ENCODE assay signal across 37 cellular contexts in the genomic region with DNA sequence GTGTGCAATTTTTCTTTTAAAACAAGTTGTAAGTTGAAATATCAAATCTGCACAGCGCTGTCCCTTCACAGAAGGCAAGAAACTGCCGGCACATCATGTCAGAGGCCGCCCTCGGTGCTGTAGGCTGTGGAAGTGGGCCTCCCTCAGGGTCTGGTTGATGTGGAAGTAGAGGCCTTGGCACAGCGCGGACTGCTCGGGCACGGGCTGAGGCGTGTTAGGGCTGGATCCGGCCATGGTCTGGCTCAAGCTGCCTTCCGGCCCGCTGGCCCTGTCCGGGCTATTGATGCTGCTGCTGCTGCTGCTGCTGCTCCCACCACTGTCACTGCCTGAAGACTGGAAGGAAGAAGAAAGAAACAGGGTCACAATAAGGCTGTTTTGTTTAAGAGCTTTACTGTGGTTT. TPM values are rescaled to one million over a fixed set of nuclear protein-coding genes. Genes with fewer than 3 reads are reported as not detected.
DNase-seq lines count a peak whose midpoint lies in the region; ATAC-seq, FAIRE-seq and TF ChIP-seq lines count a peak whose summit lies in the region.
"Had no signal": no experiment of that assay in that cellular context is flagged by ENCODE, and none has a peak within 500 bp of the region (broad histone marks: within the 10 kb centered on the region; RNA-seq: fewer than 3 reads in every experiment).

No MANE protein-coding gene starts in this region.

- H3K4me2 ChIP-seq in HepG2 (ENCODE audit: low read depth, low read length) (no peak overlapping the region), trophoblast cell (ENCODE audit: low read length) (no peak overlapping the region), osteoblast (ENCODE audit: insufficient read depth, low read length) (no peak overlapping the region)
- H3K4me2 ChIP-seq: BLaER1 treated with 17β-estradiol and CSF1 and Interleukin-3, amounts not matched to agents 10 nM and 100 nM had no signal

- BruUV-seq in HepG2 (replicated peaks; lab: Mats Ljungman, UMichigan), result no TSS peak

- ATAC-seq in HepG2 (no peak), right lobe of liver (no peak), HG03135 (IDR thresholded peaks at IDR 0.05; ENCODE audit: unreplicated experiment) (no peak)
- ATAC-seq: activated CD8-positive, alpha-beta T cell treated with anti-CD3 and anti-CD28 coated beads, Interleukin-2, amount 10 ng/mL, durations not matched to agents 7 days and 5 days; effector memory CD8-positive, alpha-beta T cell; stimulated activated memory B cell treated with anti-CD40 and anti-IgM and Interleukin-4, amounts not matched to agents 10 μg/mL and 1 μg/mL and 100 μg/mL, for 72 hours; upper lobe of right lung had no signal

- WGBS in HepG2 (ENCODE audit: low lambda C conversion rate), result 98% methylated on average over 13 of the region's 13 CpGs
- 93% methylated on average over 10 of the region's 13 CpGs for WGBS in right lobe of liver (ENCODE audit: insufficient coverage, low coverage, low lambda C conversion rate, missing lambda C conversion rate)
- no CpG with 5 or more reads among the region's 13 CpGs for WGBS in trophoblast cell (ENCODE audit: extremely low coverage, insufficient coverage, insufficient read length)

- H3K79me1 ChIP-seq in trophoblast cell (ENCODE audit: low read length), result no peaks in the 10 kb centered on the region

- H3K18ac ChIP-seq in trophoblast cell (ENCODE audit: low read length), result no peak overlapping the region

- POLR2A ChIA-PET in HepG2 (lab: Yijun Ruan, JAX), result interaction anchor here (1.4 kb wide), 1 partner anchor 8 kb away, joined by 4 read pairs; no protein-coding TSS in a partner anchor
- POLR2A ChIA-PET in HEK293 (lab: Yijun Ruan, JAX), result no interaction called here

- H4K8ac ChIP-seq in trophoblast cell (ENCODE audit: low read depth, low read length), result no peak overlapping the region

- H3K27ac ChIP-seq in HepG2 (ENCODE audit: extremely low read length, insufficient read depth, low read length) (no peak overlapping the region), right lobe of liver (no peak overlapping the region), HEK293 (ENCODE audit: extremely low read depth, low read depth, low read length) (no peak overlapping the region), trophoblast cell (ENCODE audit: low read depth, low read length) (no peak overlapping the region), osteoblast (ENCODE audit: low read depth, low read length) (no peak overlapping the region)
- H3K27ac ChIP-seq: BLaER1 treated with 17β-estradiol and CSF1 and Interleukin-3, amounts not matched to agents 10 nM and 100 nM; GM23248; ovary; upper lobe of right lung had no signal

- no peak overlapping the region for H3K23ac ChIP-seq in trophoblast cell (ENCODE audit: low read length)

- no peak overlapping the region for H2BK120ac ChIP-seq in trophoblast cell (ENCODE audit: insufficient read depth, low read length, poor library complexity)

- CTCF ChIA-PET in HepG2 (lab: Yijun Ruan, JAX; ENCODE audit: low intra/inter-chr PET ratio, low total read pairs) (no interaction called here), HEK293 (lab: Yijun Ruan, JAX) (interaction anchor here (0.6 to 1.9 kb wide), 2 partner anchors 19 to 24 kb away, joined by 6 read pairs; no protein-coding TSS in a partner anchor)

- intact Hi-C loops in HepG2 (cut with micrococcal nuclease; ENCODE audit: unreplicated experiment) (no loop called here), right lobe of liver (cut with DNase I) (no loop called here)

- H3K4me3 ChIP-seq in HepG2 (replicated peaks in 1 of 3; ENCODE audit: insufficient read depth in 1 of 3, low read depth in 2 of 3, low read length in 3 of 3) (no peak overlapping the region), right lobe of liver (no peak overlapping the region), HEK293 (ENCODE audit: low read depth, low read length) (no peak overlapping the region), epithelial cell of esophagus (ENCODE audit: low read length) (no peak overlapping the region), trophoblast cell (ENCODE audit: low read depth, low read length) (peak overlapping the region; percentile 53), osteoblast (ENCODE audit: insufficient read depth, low read length) (no peak overlapping the region)
- H3K4me3 ChIP-seq: BLaER1 treated with 17β-estradiol and CSF1 and Interleukin-3, amounts not matched to agents 10 nM and 100 nM; GM23248; left ventricle myocardium inferior; ovary; skin epidermis; suprapubic skin; upper lobe of right lung had no signal

- H4K91ac ChIP-seq in trophoblast cell (ENCODE audit: low read depth, low read length), result no peak overlapping the region

- no peak overlapping the region for H2AFZ ChIP-seq in HepG2 (ENCODE audit: low read length)
- H2AFZ ChIP-seq in trophoblast cell (ENCODE audit: insufficient read depth, low read length, poor library complexity), result no peak overlapping the region
- H2AFZ ChIP-seq in osteoblast (ENCODE audit: low read length), result no peak overlapping the region
- H2AFZ ChIP-seq: GM23248 had no signal

- H2AK5ac ChIP-seq in trophoblast cell (ENCODE audit: low read length), result no peak overlapping the region

- H4K20me1 ChIP-seq in HepG2 (ENCODE audit: insufficient read depth, low read length) (no peaks in the 10 kb centered on the region), osteoblast (ENCODE audit: insufficient read depth, low read length) (peaks cover 5% of the 10 kb centered on the region)

- H3K4me1 ChIP-seq in HepG2 (ENCODE audit: insufficient read depth, low read length), result peaks cover 25% of the 10 kb centered on the region
- peaks cover 0 to 5% (median 2%) of the 10 kb centered on the region in 4 donors for H3K4me1 ChIP-seq in right lobe of liver
- H3K4me1 ChIP-seq in HEK293 (ENCODE audit: control insufficient read depth, insufficient read depth, low read length), result peaks cover 3% of the 10 kb centered on the region; the same call in 1 of the 2 replicates
- H3K4me1 ChIP-seq in trophoblast cell (ENCODE audit: control insufficient read depth in 1 of 2, insufficient read depth in 2 of 2, low read length in 2 of 2), result no peaks in the 10 kb centered on the region
- H3K4me1 ChIP-seq in osteoblast (ENCODE audit: insufficient read depth, low read length), result peaks cover 5% of the 10 kb centered on the region
- H3K4me1 ChIP-seq: upper lobe of right lung had no signal

- DNase-seq in HepG2 (ENCODE audit: low spot score) (no peak), right lobe of liver (no peak), epithelial cell of esophagus (ENCODE audit: low read depth) (peak; percentile 19), trophoblast cell (no peak), mucosa of gallbladder (ENCODE audit: low spot score) (no peak), osteoblast (ENCODE audit: insufficient read length, low spot score, missing footprints) (no peak)
- DNase-seq: activated CD8-positive, alpha-beta T cell treated with anti-CD3 and anti-CD28 coated beads, Interleukin-2, amount 10 ng/mL, durations not matched to agents 7 days and 5 days; aorta; Calu3; DMS79; effector memory CD8-positive, alpha-beta T cell; glutamatergic neuron; left ventricle myocardium inferior; naive B cell; NCI-H1105 treated with DMSO at 0.1 percent for 48 hours; NCI-H1930; NCI-H524 treated with DMSO at 0.1 percent for 48 hours; OCI-M1; ovary; T-helper 2 cell; upper lobe of right lung had no signal

- TF ChIP-seq CTCF in HepG2 (CRISPR knock-in tag; IDR thresholded peaks at IDR 0.05) (no peak), right lobe of liver (IDR thresholded peaks at IDR 0.05) (no peak), HEK293 (tag by site-specific recombination; IDR thresholded peaks at IDR 0.05) (no peak), epithelial cell of esophagus (IDR thresholded peaks at IDR 0.05; ENCODE audit: insufficient read depth, low read depth, low read length, missing control alignments) (no peak), osteoblast (IDR thresholded peaks at IDR 0.05; ENCODE audit: extremely low read depth, low read depth, low read length) (no peak)

- H3K14ac ChIP-seq in trophoblast cell (ENCODE audit: low read length), result no peak overlapping the region

- TF ChIP-seq POLR2A in HepG2 (IDR thresholded peaks at IDR 0.05; ENCODE audit: insufficient read depth in 1 of 2, low read depth in 2 of 2, low read length in 2 of 2), result no peak
- TF ChIP-seq POLR2A in right lobe of liver (IDR thresholded peaks at IDR 0.05), result no peak

- H3K36me3 ChIP-seq in HepG2 (replicated peaks in 1 of 2; ENCODE audit: control insufficient read depth in 1 of 2, insufficient read depth in 2 of 2, low read length in 2 of 2) (peaks cover 20 to 44% of the 10 kb centered on the region in 2 experiments), right lobe of liver (peaks cover 8 to 46% (median 19%) of the 10 kb centered on the region in 4 donors), HEK293 (ENCODE audit: control insufficient read depth in 2 of 2, insufficient read depth in 1 of 2, low read length in 2 of 2) (peaks cover 48 to 58% of the 10 kb centered on the region in 2 experiments), trophoblast cell (ENCODE audit: control insufficient read depth in 1 of 2, insufficient read depth in 2 of 2, low read length in 2 of 2) (peaks cover 24 to 34% of the 10 kb centered on the region in 2 experiments), osteoblast (ENCODE audit: insufficient read depth, low read length) (peaks cover 40% of the 10 kb centered on the region)
- H3K36me3 ChIP-seq: ovary had no signal

- H3K27me3 ChIP-seq in HepG2 (ENCODE audit: control insufficient read depth in 1 of 2, insufficient read depth in 2 of 2, low read length in 2 of 2) (no peaks in the 10 kb centered on the region), right lobe of liver (no peaks in the 10 kb centered on the region), trophoblast cell (ENCODE audit: insufficient read depth, low read length) (no peaks in the 10 kb centered on the region), osteoblast (ENCODE audit: insufficient read depth, low read length) (no peaks in the 10 kb centered on the region)
- H3K27me3 ChIP-seq: BLaER1 treated with 17β-estradiol and CSF1 and Interleukin-3, amounts not matched to agents 10 nM and 100 nM; ovary; suprapubic skin; upper lobe of right lung had no signal

- H3K9ac ChIP-seq in HepG2 (ENCODE audit: insufficient read depth, low read depth, low read length) (no peak overlapping the region), trophoblast cell (ENCODE audit: low read length) (no peak overlapping the region)
- H3K9ac ChIP-seq: BLaER1 treated with 17β-estradiol and CSF1 and Interleukin-3, amounts not matched to agents 10 nM and 100 nM; GM23248 had no signal

- no peak overlapping the region for H3K4ac ChIP-seq in trophoblast cell (ENCODE audit: low read depth, low read length)

- no peak overlapping the region for H4K12ac ChIP-seq in trophoblast cell (ENCODE audit: low read depth, low read length)

- in situ Hi-C loops in HepG2 (cut with HindIII; ENCODE audit: extremely low pct_ligation_motif_present, low pct_unique_long_range_greater_than_20kb), result no loop called here

- H2BK5ac ChIP-seq in trophoblast cell (ENCODE audit: low read depth, low read length, poor library complexity), result no peak overlapping the region

- TF ChIP-seq EP300 in HepG2 (IDR thresholded peaks at IDR 0.05; ENCODE audit: low read depth in 2 of 2, low read length in 2 of 2) (no peak), HepG2 (CRISPR knock-in tag; IDR thresholded peaks at IDR 0.05; ENCODE audit: borderline replicate concordance) (no peak)

- FAIRE-seq in HepG2 (lab: Jason Lieb, UNC), result no peak
- FAIRE-seq: G401.6, islet of Langerhans had no signal

- no peaks in the 10 kb centered on the region for H3K9me3 ChIP-seq in HepG2 (ENCODE audit: low read length)
- H3K9me3 ChIP-seq in right lobe of liver, result no peaks in the 10 kb centered on the region
- H3K9me3 ChIP-seq in HEK293 (ENCODE audit: control insufficient read depth, insufficient read depth, low read depth, low read length), result no peaks in the 10 kb centered on the region
- peaks cover 2% of the 10 kb centered on the region for H3K9me3 ChIP-seq in trophoblast cell (ENCODE audit: insufficient read depth, low read depth, low read length)
- H3K9me3 ChIP-seq in osteoblast (ENCODE audit: low read depth, low read length), result no peaks in the 10 kb centered on the region
- H3K9me3 ChIP-seq: BLaER1 treated with 17β-estradiol and CSF1 and Interleukin-3, amounts not matched to agents 10 nM and 100 nM; left ventricle myocardium inferior; ovary; suprapubic skin; upper lobe of right lung had no signal

- H3K79me2 ChIP-seq in HepG2 (ENCODE audit: insufficient read depth, low read length) (peaks cover 7% of the 10 kb centered on the region), trophoblast cell (ENCODE audit: control insufficient read depth, insufficient read depth, low read length, poor library complexity) (no peaks in the 10 kb centered on the region), osteoblast (ENCODE audit: insufficient read depth, low read length) (peaks cover 19% of the 10 kb centered on the region)

- H2BK12ac ChIP-seq in trophoblast cell (ENCODE audit: low read length), result no peak overlapping the region

- no peak for TF ChIP-seq RAD21 in HepG2 (CRISPR knock-in tag; IDR thresholded peaks at IDR 0.05)

RNA-seq across cellular contexts. Expression of gene COG1, which starts 16.6 kb away (rescaled TPM):
- total RNA-seq in HepG2 (2016; rRNA removed; fragmentation: Illumina TruSeq; extraction: Trizol) (30.4 and 36.6 TPM in 2 replicates), right lobe of liver (10 to 100 TPM; 10.5 to 24.7 (median 16.9) TPM), mucosa of gallbladder (50.6 TPM), osteoblast (21.5 and 23.2 TPM in 2 replicates)
- 31.1 and 36.5 TPM in 2 replicates for total RNA-seq in HepG2 (2016; cell fraction: cytosol; rRNA removed; fragmentation: Illumina TruSeq; extraction: Trizol; ENCODE audit: low read depth)
- 27.8 and 35.5 TPM in 2 replicates for total RNA-seq in HepG2 (2016; cell fraction: insoluble cytoplasmic fraction; rRNA removed; fragmentation: Illumina TruSeq; extraction: Trizol)
- total RNA-seq in HepG2 (2016; cell fraction: membrane; rRNA removed; fragmentation: Illumina TruSeq; extraction: Trizol), result 23.1 and 24.1 TPM in 2 replicates
- 30.5 and 33.6 TPM in 2 replicates for total RNA-seq in HepG2 (2016; cell fraction: nucleus; rRNA removed; fragmentation: Illumina TruSeq; extraction: Trizol)
- 39.7 and 42.4 TPM in 2 replicates for polyA plus RNA-seq in HepG2 (2011; rRNA removed)
- 17.6 and 17.9 TPM in 2 replicates for polyA plus RNA-seq in HepG2 (2011; cell fraction: cytosol; rRNA removed)
- polyA plus RNA-seq in HepG2 (2011; cell fraction: nucleus; rRNA removed), result 109 and 125 TPM in 2 replicates
- polyA plus RNA-seq in HepG2 (2012), result 39.9 and 40.8 TPM in 2 replicates
- 7.6 and 9.4 TPM in 2 replicates for polyA plus RNA-seq in HepG2 (2016; cell fraction: cytosol; fragmentation: Illumina TruSeq; extraction: Trizol; ENCODE audit: low read depth)
- polyA plus RNA-seq in HepG2 (2016; cell fraction: insoluble cytoplasmic fraction; fragmentation: Illumina TruSeq; extraction: Trizol; ENCODE audit: low read depth), result 29.1 and 39.8 TPM in 2 replicates
- polyA plus RNA-seq in HepG2 (2016; cell fraction: membrane; fragmentation: Illumina TruSeq; extraction: Trizol; ENCODE audit: low read depth), result 12.3 and 15.1 TPM in 2 replicates
- polyA plus RNA-seq in HepG2 (2016; cell fraction: nucleus; fragmentation: Illumina TruSeq; extraction: Trizol; ENCODE audit: insufficient read depth, low read depth), result 67.3 and 73.0 TPM in 2 replicates
- polyA minus RNA-seq in HepG2 (2011; rRNA and poly(A)+ RNA removed; ENCODE audit: low replicate concordance), result 29.1 and 63.0 TPM in 2 replicates
- 21.6 and 22.3 TPM in 2 replicates for polyA minus RNA-seq in HepG2 (2011; cell fraction: cytosol; rRNA and poly(A)+ RNA removed)
- polyA minus RNA-seq in HepG2 (2011; cell fraction: nucleus; rRNA and poly(A)+ RNA removed), result 95.8 and 106 TPM in 2 replicates
- 26.2 and 27.2 TPM in 2 replicates for polyA plus RNA-seq in trophoblast cell (2013)

RNA-seq across cellular contexts. Expression of gene SSTR2, which starts 44.6 kb away (rescaled TPM):
- total RNA-seq in HepG2 (2016; rRNA removed; fragmentation: Illumina TruSeq; extraction: Trizol) (not detected in 2 replicates), right lobe of liver (1 to 10 TPM in 1 of 6 experiments, under 1 TPM in 5; 0.12 to 1.2 (median 0.51) TPM), mucosa of gallbladder (0.14 TPM), osteoblast (under 0.01 TPM in 2 replicates)
- not detected in 2 replicates for total RNA-seq in HepG2 (2016; cell fraction: cytosol; rRNA removed; fragmentation: Illumina TruSeq; extraction: Trizol; ENCODE audit: low read depth)
- 0.04 TPM in 1 of 2 replicates, not detected in the other for total RNA-seq in HepG2 (2016; cell fraction: insoluble cytoplasmic fraction; rRNA removed; fragmentation: Illumina TruSeq; extraction: Trizol)
- 0.03 TPM in 1 of 2 replicates, not detected in the other for total RNA-seq in HepG2 (2016; cell fraction: membrane; rRNA removed; fragmentation: Illumina TruSeq; extraction: Trizol)
- not detected in 2 replicates for total RNA-seq in HepG2 (2016; cell fraction: nucleus; rRNA removed; fragmentation: Illumina TruSeq; extraction: Trizol)
- 0.01 and 0.04 TPM in 2 replicates for polyA plus RNA-seq in HepG2 (2011; rRNA removed)
- polyA plus RNA-seq in HepG2 (2011; cell fraction: cytosol; rRNA removed), result 0.05 TPM in 2 replicates
- polyA plus RNA-seq in HepG2 (2011; cell fraction: nucleus; rRNA removed), result 0.03 TPM in 2 replicates
- polyA plus RNA-seq in HepG2 (2012), result 0.03 and 0.21 TPM in 2 replicates
- polyA plus RNA-seq in HepG2 (2016; cell fraction: cytosol; fragmentation: Illumina TruSeq; extraction: Trizol; ENCODE audit: low read depth), result 0.02 TPM in 1 of 2 replicates, not detected in the other
- polyA plus RNA-seq in HepG2 (2016; cell fraction: insoluble cytoplasmic fraction; fragmentation: Illumina TruSeq; extraction: Trizol; ENCODE audit: low read depth), result not detected in 2 replicates
- polyA plus RNA-seq in HepG2 (2016; cell fraction: membrane; fragmentation: Illumina TruSeq; extraction: Trizol; ENCODE audit: low read depth), result 0.02 TPM in 1 of 2 replicates, not detected in the other
- not detected in 2 replicates for polyA plus RNA-seq in HepG2 (2016; cell fraction: nucleus; fragmentation: Illumina TruSeq; extraction: Trizol; ENCODE audit: insufficient read depth, low read depth)
- 0.07 and 0.14 TPM in 2 replicates for polyA minus RNA-seq in HepG2 (2011; rRNA and poly(A)+ RNA removed; ENCODE audit: low replicate concordance)
- polyA minus RNA-seq in HepG2 (2011; cell fraction: cytosol; rRNA and poly(A)+ RNA removed), result not detected in 2 replicates
- polyA minus RNA-seq in HepG2 (2011; cell fraction: nucleus; rRNA and poly(A)+ RNA removed), result under 0.01 and 0.12 TPM in 2 replicates
- 0.81 and 0.86 TPM in 2 replicates for polyA plus RNA-seq in trophoblast cell (2013)
- total RNA-seq: activated CD8-positive, alpha-beta T cell treated with anti-CD3 and anti-CD28 coated beads, Interleukin-2, amount 10 ng/mL, durations not matched to agents 7 days and 5 days; fibroblast of villous mesenchyme; GM23248; HT-29 had no signal

RNA-seq across cellular contexts. Expression of gene CPSF4L, which starts 52.2 kb away (rescaled TPM):
- total RNA-seq in HepG2 (2016; rRNA removed; fragmentation: Illumina TruSeq; extraction: Trizol), result 0.73 and 0.94 TPM in 2 replicates
- total RNA-seq in HepG2 (2016; cell fraction: cytosol; rRNA removed; fragmentation: Illumina TruSeq; extraction: Trizol; ENCODE audit: low read depth), result 1.3 and 1.5 TPM in 2 replicates
- total RNA-seq in HepG2 (2016; cell fraction: insoluble cytoplasmic fraction; rRNA removed; fragmentation: Illumina TruSeq; extraction: Trizol), result 0.76 and 1.1 TPM in 2 replicates
- 1.3 and 1.5 TPM in 2 replicates for total RNA-seq in HepG2 (2016; cell fraction: membrane; rRNA removed; fragmentation: Illumina TruSeq; extraction: Trizol)
- total RNA-seq in HepG2 (2016; cell fraction: nucleus; rRNA removed; fragmentation: Illumina TruSeq; extraction: Trizol), result 0.99 and 1.5 TPM in 2 replicates
- 1.2 and 1.6 TPM in 2 replicates for polyA plus RNA-seq in HepG2 (2011; rRNA removed)
- 0.32 and 0.70 TPM in 2 replicates for polyA plus RNA-seq in HepG2 (2011; cell fraction: cytosol; rRNA removed)
- polyA plus RNA-seq in HepG2 (2011; cell fraction: nucleus; rRNA removed), result 0.21 TPM in 1 of 2 replicates, not detected in the other
- polyA plus RNA-seq in HepG2 (2012), result 0.25 and 0.48 TPM in 2 replicates
- 0.86 and 1.8 TPM in 2 replicates for polyA plus RNA-seq in HepG2 (2016; cell fraction: cytosol; fragmentation: Illumina TruSeq; extraction: Trizol; ENCODE audit: low read depth)
- 0.60 and 1.3 TPM in 2 replicates for polyA plus RNA-seq in HepG2 (2016; cell fraction: insoluble cytoplasmic fraction; fragmentation: Illumina TruSeq; extraction: Trizol; ENCODE audit: low read depth)
- polyA plus RNA-seq in HepG2 (2016; cell fraction: membrane; fragmentation: Illumina TruSeq; extraction: Trizol; ENCODE audit: low read depth), result 1.3 and 1.5 TPM in 2 replicates
- polyA plus RNA-seq in HepG2 (2016; cell fraction: nucleus; fragmentation: Illumina TruSeq; extraction: Trizol; ENCODE audit: insufficient read depth, low read depth), result not detected in 2 replicates
- 0.42 TPM in 1 of 2 replicates, not detected in the other for polyA minus RNA-seq in HepG2 (2011; rRNA and poly(A)+ RNA removed; ENCODE audit: low replicate concordance)
- polyA minus RNA-seq in HepG2 (2011; cell fraction: cytosol; rRNA and poly(A)+ RNA removed), result not detected in 2 replicates
- 1.3 TPM in 1 of 2 replicates, not detected in the other for polyA minus RNA-seq in HepG2 (2011; cell fraction: nucleus; rRNA and poly(A)+ RNA removed)
- not detected for total RNA-seq in right lobe of liver
- polyA plus RNA-seq in trophoblast cell (2013), result not detected in 2 replicates
- not detected for total RNA-seq in mucosa of gallbladder
- not detected in 2 replicates for total RNA-seq in osteoblast
- total RNA-seq: activated CD8-positive, alpha-beta T cell treated with anti-CD3 and anti-CD28 coated beads, Interleukin-2, amount 10 ng/mL, durations not matched to agents 7 days and 5 days; activated naive CD4-positive, alpha-beta T cell treated with anti-CD3 and anti-CD28 coated beads, Interleukin-2, amount 50 U/mL, for 72 hours; activated T-helper 2 cell treated with anti-CD3 and anti-CD28 coated beads, Interferon-gamma antibody, Interleukin-2, Interleukin-4, amounts not matched to agents 10 μg/mL and 5 μg/mL and 100 μg/mL, durations not matched to agents 14 hours and 24 hours and 36 hours; Calu3; fibroblast of villous mesenchyme; GM23248; HT-29; left ventricle myocardium inferior; M059J; renal cortical epithelial cell; suprapubic skin; upper lobe of right lung had no signal
- polyA plus RNA-seq: aorta, esophagus, GM23248, ovary had no signal

Comparison
In these comparisons a context has a peak if more than half of its experiments do, and no peak if none do; other contexts are left out.
1. Of the 63 proteins assayed by ChIP-seq in both HepG2 and HEK293: peak only in HepG2: ZNF501 and ZNF768; only in HEK293: none; in both: none; in neither: 61.